1 cellular context compared by ENCODE assay signal in the genomic region with DNA sequence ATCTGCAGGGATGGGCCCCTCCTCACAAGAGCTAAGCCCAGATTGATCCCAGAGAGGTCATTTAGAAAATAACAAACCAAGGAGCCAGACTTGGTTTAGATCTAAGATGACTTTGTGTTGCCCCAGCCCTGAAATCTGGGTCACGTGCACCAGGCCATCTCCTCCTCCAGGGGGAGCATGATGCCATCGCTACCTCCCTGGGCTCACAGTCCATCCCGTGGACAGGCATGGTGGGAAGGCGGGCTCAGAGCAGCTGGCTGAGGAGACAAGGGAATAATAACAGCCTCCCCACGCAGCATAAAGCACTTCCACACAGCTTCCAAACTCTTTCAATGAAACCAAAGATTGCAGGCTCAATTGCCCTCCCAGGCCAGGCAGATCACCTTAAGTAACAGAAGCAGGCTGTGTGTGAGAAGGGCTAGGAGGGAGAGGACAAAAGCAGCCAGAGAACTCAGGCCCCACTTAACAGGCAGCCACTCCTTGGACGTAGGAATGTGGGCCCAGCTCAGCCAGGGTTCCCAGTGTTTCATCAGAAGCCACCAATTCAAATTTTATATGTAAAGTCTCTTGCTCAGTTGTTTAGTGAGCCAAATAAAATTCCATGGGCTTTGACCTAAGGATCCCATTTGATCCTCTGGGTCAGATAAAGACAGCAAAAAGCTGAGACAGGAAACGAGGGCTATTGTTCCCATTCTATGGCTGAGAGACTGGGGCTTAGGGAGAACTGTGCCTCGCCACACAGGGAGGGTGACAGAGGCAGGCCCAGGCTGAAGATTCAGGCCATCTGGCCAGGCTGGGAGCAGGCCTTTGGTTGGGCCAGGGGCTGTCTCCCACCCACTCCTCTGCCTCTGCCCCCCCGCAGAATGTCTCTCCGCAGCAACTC.
TF ChIP-seq lines count a peak whose summit lies in the region.

No MANE protein-coding gene starts in this region.

TF ChIP-seq in HepG2, 621 proteins besides CTCF, POLR2A, EP300 and RAD21 (continued from another document):
- TF ChIP-seq, protein P1, sequence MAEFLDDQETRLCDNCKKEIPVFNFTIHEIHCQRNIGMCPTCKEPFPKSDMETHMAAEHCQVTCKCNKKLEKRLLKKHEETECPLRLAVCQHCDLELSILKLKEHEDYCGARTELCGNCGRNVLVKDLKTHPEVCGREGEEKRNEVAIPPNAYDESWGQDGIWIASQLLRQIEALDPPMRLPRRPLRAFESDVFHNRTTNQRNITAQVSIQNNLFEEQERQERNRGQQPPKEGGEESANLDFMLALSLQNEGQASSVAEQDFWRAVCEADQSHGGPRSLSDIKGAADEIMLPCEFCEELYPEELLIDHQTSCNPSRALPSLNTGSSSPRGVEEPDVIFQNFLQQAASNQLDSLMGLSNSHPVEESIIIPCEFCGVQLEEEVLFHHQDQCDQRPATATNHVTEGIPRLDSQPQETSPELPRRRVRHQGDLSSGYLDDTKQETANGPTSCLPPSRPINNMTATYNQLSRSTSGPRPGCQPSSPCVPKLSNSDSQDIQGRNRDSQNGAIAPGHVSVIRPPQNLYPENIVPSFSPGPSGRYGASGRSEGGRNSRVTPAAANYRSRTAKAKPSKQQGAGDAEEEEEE (CRISPR knock-in tag; IDR thresholded peaks at IDR 0.05; ENCODE audit: borderline replicate concordance): no peak
- TF ChIP-seq KDM2A (CRISPR knock-in tag; IDR thresholded peaks at IDR 0.05; ENCODE audit: borderline replicate concordance, low read depth): peak; percentile 58; the same call in 1 of the 2 replicates
- TF ChIP-seq TAF1 (CRISPR knock-in tag; IDR thresholded peaks at IDR 0.05): no peak
- TF ChIP-seq FOXP1 (IDR thresholded peaks at IDR 0.05): no peak
- no peak for TF ChIP-seq FOXP1 (CRISPR knock-in tag; IDR thresholded peaks at IDR 0.05)
- no peak for TF ChIP-seq ZNF207 (IDR thresholded peaks at IDR 0.05; ENCODE audit: borderline replicate concordance)
- no peak for TF ChIP-seq ZNF180 (CRISPR knock-in tag; IDR thresholded peaks at IDR 0.05; ENCODE audit: borderline replicate concordance, low read depth)
- TF ChIP-seq POGZ (CRISPR knock-in tag; IDR thresholded peaks at IDR 0.05): no peak
- no peak for TF ChIP-seq CAMTA2 (CRISPR knock-in tag; IDR thresholded peaks at IDR 0.05; ENCODE audit: borderline replicate concordance)
- no peak for TF ChIP-seq AGO1 (IDR thresholded peaks at IDR 0.05; ENCODE audit: low read depth, low read length, poor library complexity, severe bottlenecking)
- TF ChIP-seq RFXANK (CRISPR knock-in tag; IDR thresholded peaks at IDR 0.05): no peak
- TF ChIP-seq PTBP1 (IDR thresholded peaks at IDR 0.05; ENCODE audit: low read depth, low read length, poor library complexity, severe bottlenecking): no peak
